Comparison of ENCODE assay signal across 18 cellular contexts in genomic region chr21:41888749-41889376, GRCh38. TPM values are rescaled to one million over a fixed set of nuclear protein-coding genes. Genes with fewer than 3 reads are reported as not detected.
A peak's percentile ranks its signal among the peaks of the same experiment; 100 is the strongest.
DNase-seq lines count a peak whose midpoint lies in the region; ATAC-seq and TF ChIP-seq lines count a peak whose summit lies in the region.
"Had no signal": no experiment of that assay in that cellular context is flagged by ENCODE, and none has a peak within 500 bp of the region (broad histone marks: within the 10 kb centered on the region; RNA-seq: fewer than 3 reads in every experiment).

No MANE protein-coding gene starts in this region.

- no peak for ATAC-seq in HG02884 (IDR thresholded peaks at IDR 0.05; ENCODE audit: unreplicated experiment)
- ATAC-seq: PC-3 had no signal

- no peaks in the 10 kb centered on the region for H3K27me3 ChIP-seq in right atrium auricular region
- H3K27me3 ChIP-seq in subcutaneous abdominal adipose tissue (ENCODE audit: control insufficient read depth in 5 of 5, insufficient read depth in 4 of 5, low read length in 5 of 5): no peaks in the 10 kb centered on the region
- H3K27me3 ChIP-seq: BE2C had no signal

- in situ Hi-C loops in SK-MEL-5 (cut with HindIII; ENCODE audit: low pct_unique_long_range_greater_than_20kb, low sequenced_read_pairs): no loop called here

- no peak overlapping the region for H3K4me3 ChIP-seq in right atrium auricular region
- no peak overlapping the region for H3K4me3 ChIP-seq in subcutaneous abdominal adipose tissue (ENCODE audit: low read depth in 1 of 5, low read length in 5 of 5)

- no peaks in the 10 kb centered on the region for H3K9me3 ChIP-seq in right atrium auricular region
- no peaks in the 10 kb centered on the region for H3K9me3 ChIP-seq in subcutaneous abdominal adipose tissue (ENCODE audit: control insufficient read depth in 5 of 5, low read length in 5 of 5)
- H3K9me3 ChIP-seq: BE2C had no signal

- H3K27ac ChIP-seq in right atrium auricular region: peak overlapping the region; percentile 25 to 38
- peak overlapping the region; percentile 83 for H3K27ac ChIP-seq in subcutaneous abdominal adipose tissue (ENCODE audit: low read depth, low read length)

- TF ChIP-seq CTCF in right atrium auricular region (IDR thresholded peaks at IDR 0.05): no peak

- H3K4me1 ChIP-seq in right atrium auricular region (no peaks in the 10 kb centered on the region), subcutaneous abdominal adipose tissue (ENCODE audit: control insufficient read depth in 5 of 5, insufficient read depth in 5 of 5, low read length in 5 of 5) (peaks cover 0 to 17% (median 11%) of the 10 kb centered on the region in 5 donors)
- H3K4me1 ChIP-seq: BE2C had no signal

- H3K36me3 ChIP-seq in right atrium auricular region (no peaks in the 10 kb centered on the region), subcutaneous abdominal adipose tissue (ENCODE audit: control insufficient read depth in 5 of 5, insufficient read depth in 5 of 5, low read length in 5 of 5) (peaks cover 4 to 51% (median 44%) of the 10 kb centered on the region in 5 donors)
- H3K36me3 ChIP-seq: BE2C had no signal

- H3K9ac ChIP-seq in subcutaneous abdominal adipose tissue (ENCODE audit: low read length in 5 of 5): peak overlapping the region in 3 of 5 donors; percentile 28 to 57 (median 35)

- peak; percentile 26 for DNase-seq in SK-MEL-5 (ENCODE audit: low read depth, low spot score)
- DNase-seq in dermis blood vessel endothelial cell: peak; percentile 81
- DNase-seq in right atrium auricular region (ENCODE audit: low spot score): peak; percentile 62
- no peak for DNase-seq in EL
- no peak for DNase-seq in dedifferentiated amniotic fluid mesenchymal stem cell (ENCODE audit: extremely low spot score)
- DNase-seq: ACHN; BE2C; CD4-positive, alpha-beta memory T cell; HFFc6; Karpas-422; MM.1S; NCI-H1105; NCI-H187; NCI-H446 treated with DMSO at 0.1 percent for 48 hours; NCI-H748 treated with DMSO at 0.1 percent for 48 hours; PC-3 had no signal

RNA-seq across cellular contexts. Expression of gene PRDM15, which starts 9.7 kb away (rescaled TPM):
- 3.6 and 4.2 TPM in 2 replicates for total RNA-seq in SK-MEL-5 (2014; rRNA removed; shearing (Covaris generic))
- polyA plus RNA-seq in SK-MEL-5 (2015; cell fraction: cytosol; rRNA removed): 4.1 and 4.2 TPM in 2 replicates
- 25.8 and 30.6 TPM in 2 replicates for polyA plus RNA-seq in SK-MEL-5 (2015; cell fraction: nucleus; rRNA removed)
- total RNA-seq in dermis blood vessel endothelial cell (5.8 and 7.3 TPM in 2 replicates), right atrium auricular region (1 to 10 TPM; 2.6 to 4.2 TPM)

Comparison
In these comparisons a context has a peak if more than half of its experiments do, and no peak if none do; other contexts are left out.
1. DNase-seq: peak in SK-MEL-5 (single experiment), dermis blood vessel endothelial cell (single experiment) and right atrium auricular region (single experiment); none in EL (single experiment) and dedifferentiated amniotic fluid mesenchymal stem cell (single experiment).